Comparison of ENCODE assay signal across 9 cellular contexts in the genomic region with DNA sequence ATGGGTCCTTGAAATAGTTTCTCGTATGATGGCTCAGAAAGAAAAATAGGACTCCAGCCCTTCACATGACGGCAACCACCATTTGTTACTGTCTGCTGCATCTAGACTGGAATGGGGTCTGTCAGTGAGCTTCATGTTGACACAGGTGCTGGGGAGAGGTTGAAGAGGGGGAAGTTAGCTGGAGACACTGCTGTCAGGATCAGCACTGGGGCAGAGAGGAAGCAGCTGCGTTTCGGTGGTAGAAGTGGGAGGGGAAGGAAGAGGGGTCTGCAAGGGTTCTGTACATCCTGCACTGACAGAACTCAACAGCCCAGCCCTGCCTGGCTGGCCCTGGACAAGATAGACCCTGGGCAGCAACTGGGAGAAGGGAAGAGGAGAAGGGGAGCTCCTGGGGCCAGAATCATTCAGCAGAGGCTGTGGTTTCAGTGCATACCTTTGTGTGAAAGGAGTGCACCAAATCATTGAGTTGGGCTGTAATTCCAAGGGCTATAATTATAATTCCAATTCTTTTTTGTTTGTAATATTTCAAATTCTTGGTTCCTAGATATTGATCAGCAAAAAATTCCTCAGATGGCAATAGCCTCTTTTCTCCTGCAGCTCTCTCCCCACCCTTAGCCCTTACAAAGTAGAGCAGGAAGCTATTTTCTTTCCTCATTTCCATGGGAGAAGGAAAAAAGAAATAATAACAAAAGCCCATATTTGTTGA.
DNase-seq lines count a peak whose midpoint lies in the region; ATAC-seq and TF ChIP-seq lines count a peak whose summit lies in the region.
"Had no signal": no experiment of that assay in that cellular context is flagged by ENCODE, and none has a peak within 500 bp of the region (broad histone marks: within the 10 kb centered on the region; RNA-seq: fewer than 3 reads in every experiment).

No MANE protein-coding gene starts in this region.

- WGBS in body of pancreas, 2 donors = 44 to 51% methylated on average over 2 to 4 of the region's 4 CpGs
- 63% methylated on average over 4 of the region's 4 CpGs for WGBS in suprapubic skin

- H3K4me1 Mint-ChIP-seq in natural killer cell treated with Interleukin-12 subunit alpha and Interleukin-12 subunit beta and Interleukin-15 and Interleukin-18, amount 100 ng/mL, for 72 hours (ENCODE audit: low read depth in 2 of 2) = peaks cover 0 to 4% of the 10 kb centered on the region in 2 donors

- intact Hi-C loops in body of pancreas (cut with DNase I) = no loop called here

- TF ChIP-seq EP300 in suprapubic skin (IDR thresholded peaks at IDR 0.05) = no peak

- H3K36me3 Mint-ChIP-seq in natural killer cell treated with Interleukin-12 subunit alpha and Interleukin-12 subunit beta and Interleukin-15 and Interleukin-18, amount 100 ng/mL, for 72 hours = no peaks in the 10 kb centered on the region

- no peaks in the 10 kb centered on the region for H4K20me1 ChIP-seq in BLaER1 treated with 17β-estradiol and CSF1 and Interleukin-3, amounts not matched to agents 10 nM and 100 nM

- ATAC-seq in GM19438 (IDR thresholded peaks at IDR 0.05; ENCODE audit: low read depth, unreplicated experiment) (peak; percentile 95), HG03432 (IDR thresholded peaks at IDR 0.05; ENCODE audit: unreplicated experiment) (peak; percentile 87), body of pancreas (no peak)
- no peak for ATAC-seq in natural killer cell treated with Interleukin-12 subunit alpha and Interleukin-12 subunit beta and Interleukin-15 and Interleukin-18, amount 100 ng/mL, for 72 hours
- ATAC-seq: activated CD4-positive, alpha-beta T cell treated with anti-CD3 and anti-CD28 coated beads for 36 hours had no signal

- peak overlapping the region in 8 of 11 experiments; percentile 30 to 75 (median 58); a peak in 15 of 22 replicates for H3K27ac ChIP-seq in BLaER1 treated with 17β-estradiol and CSF1 and Interleukin-3, amounts not matched to agents 10 nM and 100 nM
- H3K27ac ChIP-seq in body of pancreas = no peak overlapping the region
- H3K27ac ChIP-seq in WERI-Rb-1 = no peak overlapping the region
- H3K27ac ChIP-seq in suprapubic skin = no peak overlapping the region

- no peak overlapping the region for H3K4me3 Mint-ChIP-seq in natural killer cell treated with Interleukin-12 subunit alpha and Interleukin-12 subunit beta and Interleukin-15 and Interleukin-18, amount 100 ng/mL, for 72 hours
- H3K4me3 Mint-ChIP-seq: activated CD4-positive, alpha-beta T cell treated with anti-CD3 and anti-CD28 coated beads for 36 hours had no signal

- H3K4me2 ChIP-seq in BLaER1 treated with 17β-estradiol and CSF1 and Interleukin-3, amounts not matched to agents 10 nM and 100 nM = peak overlapping the region; percentile 32 to 87 (median 72)

- H3K4me1 ChIP-seq in BLaER1 treated with 17β-estradiol and CSF1 and Interleukin-3, amounts not matched to agents 10 nM and 100 nM = peaks cover 7 to 87% (median 57%) of the 10 kb centered on the region in 10 experiments; a peak in 18 of 20 replicates
- no peaks in the 10 kb centered on the region for H3K4me1 ChIP-seq in body of pancreas
- H3K4me1 ChIP-seq in suprapubic skin = no peaks in the 10 kb centered on the region

- TF ChIP-seq CTCF in body of pancreas (IDR thresholded peaks at IDR 0.05) (no peak), WERI-Rb-1 (IDR thresholded peaks at IDR 0.05; ENCODE audit: low read depth, low read length) (no peak), suprapubic skin (IDR thresholded peaks at IDR 0.05) (no peak)

- peak; percentile 57 for DNase-seq in SHP77 treated with DMSO at 0.1 percent for 48 hours (lab: John Stamatoyannopoulos, UW)
- DNase-seq in body of pancreas = no peak
- DNase-seq in WERI-Rb-1 = no peak
- DNase-seq in suprapubic skin (ENCODE audit: low spot score in 2 of 2) = no peak
- no peak for DNase-seq in natural killer cell treated with Interleukin-12 subunit alpha and Interleukin-12 subunit beta and Interleukin-15 and Interleukin-18, amount 100 ng/mL, for 72 hours (ENCODE audit: low spot score)
- DNase-seq: activated CD4-positive, alpha-beta T cell treated with anti-CD3 and anti-CD28 coated beads for 36 hours had no signal

- H3K9me3 Mint-ChIP-seq in natural killer cell treated with Interleukin-12 subunit alpha and Interleukin-12 subunit beta and Interleukin-15 and Interleukin-18, amount 100 ng/mL, for 72 hours = peaks cover 2% of the 10 kb centered on the region

- peak overlapping the region in 1 of 10 experiments; percentile 28; a peak in 4 of 20 replicates for H3K4me3 ChIP-seq in BLaER1 treated with 17β-estradiol and CSF1 and Interleukin-3, amounts not matched to agents 10 nM and 100 nM
- H3K4me3 ChIP-seq in body of pancreas (no peak overlapping the region), WERI-Rb-1 (ENCODE audit: low read depth, low read length) (no peak overlapping the region), suprapubic skin (no peak overlapping the region)

- H3K27me3 ChIP-seq in BLaER1 treated with 17β-estradiol and CSF1 and Interleukin-3, amounts not matched to agents 10 nM and 100 nM = no peaks in the 10 kb centered on the region
- H3K27me3 ChIP-seq in body of pancreas (no peaks in the 10 kb centered on the region), WERI-Rb-1 (ENCODE audit: insufficient read depth, low read depth, severe bottlenecking) (peaks cover 37% of the 10 kb centered on the region), suprapubic skin (no peaks in the 10 kb centered on the region)

- H3K9me3 ChIP-seq in BLaER1 treated with 17β-estradiol and CSF1 and Interleukin-3, amounts not matched to agents 10 nM and 100 nM (replicated peaks in 1 of 11) = peaks cover 9 to 18% (median 15%) of the 10 kb centered on the region in 11 experiments
- no peaks in the 10 kb centered on the region for H3K9me3 ChIP-seq in body of pancreas
- no peaks in the 10 kb centered on the region for H3K9me3 ChIP-seq in WERI-Rb-1 (ENCODE audit: severe bottlenecking)
- H3K9me3 ChIP-seq in suprapubic skin = no peaks in the 10 kb centered on the region

- no peak for TF ChIP-seq POLR2A in body of pancreas (IDR thresholded peaks at IDR 0.05)
- no peak for TF ChIP-seq POLR2A in suprapubic skin (IDR thresholded peaks at IDR 0.05)

- H3K36me3 ChIP-seq in BLaER1 treated with 17β-estradiol and CSF1 and Interleukin-3, amounts not matched to agents 10 nM and 100 nM = no peaks in the 10 kb centered on the region
- H3K36me3 ChIP-seq in body of pancreas (replicated peaks in 1 of 2; ENCODE audit: insufficient read depth in 1 of 2, low read depth in 2 of 2) (no peaks in the 10 kb centered on the region), WERI-Rb-1 (no peaks in the 10 kb centered on the region), suprapubic skin (no peaks in the 10 kb centered on the region)

- peaks cover 0 to 20% of the 10 kb centered on the region in 2 donors for H3K27me3 Mint-ChIP-seq in natural killer cell treated with Interleukin-12 subunit alpha and Interleukin-12 subunit beta and Interleukin-15 and Interleukin-18, amount 100 ng/mL, for 72 hours
- H3K27me3 Mint-ChIP-seq: activated CD4-positive, alpha-beta T cell treated with anti-CD3 and anti-CD28 coated beads for 36 hours had no signal

- H3K9ac ChIP-seq in BLaER1 treated with 17β-estradiol and CSF1 and Interleukin-3, amounts not matched to agents 10 nM and 100 nM = peak overlapping the region in 4 of 11 experiments; percentile 9 to 61 (median 49); a peak in 6 of 22 replicates

- H3K27ac Mint-ChIP-seq in natural killer cell treated with Interleukin-12 subunit alpha and Interleukin-12 subunit beta and Interleukin-15 and Interleukin-18, amount 100 ng/mL, for 72 hours = no peak overlapping the region
- H3K27ac Mint-ChIP-seq: activated CD4-positive, alpha-beta T cell treated with anti-CD3 and anti-CD28 coated beads for 36 hours had no signal

Comparison
In these comparisons a context has a peak if more than half of its experiments do, and no peak if none do; other contexts are left out.
1. H3K27ac ChIP-seq: peak in BLaER1 treated with 17β-estradiol and CSF1 and Interleukin-3, amounts not matched to agents 10 nM and 100 nM (8 of 11); none in body of pancreas (0 of 4), WERI-Rb-1 (single experiment) and suprapubic skin (single experiment).
2. ATAC-seq: peak in GM19438 (single experiment) and HG03432 (single experiment); none in body of pancreas (single experiment) and natural killer cell treated with Interleukin-12 subunit alpha and Interleukin-12 subunit beta and Interleukin-15 and Interleukin-18, amount 100 ng/mL, for 72 hours (0 of 2).